In genomic region chr3:138434276-138434874, GRCh38 we compare ENCODE assay signal across 8 cellular contexts. TPM values are rescaled to one million over a fixed set of nuclear protein-coding genes. Genes with fewer than 3 reads are reported as not detected.
DNase-seq lines count a peak whose midpoint lies in the region; ATAC-seq and TF ChIP-seq lines count a peak whose summit lies in the region.

A gene with protein sequence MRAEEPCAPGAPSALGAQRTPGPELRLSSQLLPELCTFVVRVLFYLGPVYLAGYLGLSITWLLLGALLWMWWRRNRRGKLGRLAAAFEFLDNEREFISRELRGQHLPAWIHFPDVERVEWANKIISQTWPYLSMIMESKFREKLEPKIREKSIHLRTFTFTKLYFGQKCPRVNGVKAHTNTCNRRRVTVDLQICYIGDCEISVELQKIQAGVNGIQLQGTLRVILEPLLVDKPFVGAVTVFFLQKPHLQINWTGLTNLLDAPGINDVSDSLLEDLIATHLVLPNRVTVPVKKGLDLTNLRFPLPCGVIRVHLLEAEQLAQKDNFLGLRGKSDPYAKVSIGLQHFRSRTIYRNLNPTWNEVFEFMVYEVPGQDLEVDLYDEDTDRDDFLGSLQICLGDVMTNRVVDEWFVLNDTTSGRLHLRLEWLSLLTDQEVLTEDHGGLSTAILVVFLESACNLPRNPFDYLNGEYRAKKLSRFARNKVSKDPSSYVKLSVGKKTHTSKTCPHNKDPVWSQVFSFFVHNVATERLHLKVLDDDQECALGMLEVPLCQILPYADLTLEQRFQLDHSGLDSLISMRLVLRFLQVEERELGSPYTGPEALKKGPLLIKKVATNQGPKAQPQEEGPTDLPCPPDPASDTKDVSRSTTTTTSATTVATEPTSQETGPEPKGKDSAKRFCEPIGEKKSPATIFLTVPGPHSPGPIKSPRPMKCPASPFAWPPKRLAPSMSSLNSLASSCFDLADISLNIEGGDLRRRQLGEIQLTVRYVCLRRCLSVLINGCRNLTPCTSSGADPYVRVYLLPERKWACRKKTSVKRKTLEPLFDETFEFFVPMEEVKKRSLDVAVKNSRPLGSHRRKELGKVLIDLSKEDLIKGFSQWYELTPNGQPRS (plus strand): TSS chr3:138434616. CDS start chr3:138434799, 183 bp downstream.

- H3K4me3 ChIP-seq in cardiac fibroblast (replicated peaks in 1 of 2; ENCODE audit: low read depth in 2 of 2, low read length in 2 of 2) (peak within 1 kb of the TSS; percentile 48 to 51), skeletal muscle satellite cell (ENCODE audit: low read length) (peak within 1 kb of the TSS; percentile 73)

- H3K27me3 Mint-ChIP-seq in T-helper 1 cell treated with Interleukin-12 subunit alpha and Interleukin-12 subunit beta and Interleukin-4 antibody, amounts not matched to agents 30 μg/mL and 1 μg/mL, for 36 hours (ENCODE audit: low read depth), result peaks cover 67% of the 10 kb centered on the region

- ATAC-seq in GM18505 (IDR thresholded peaks at IDR 0.05; ENCODE audit: unreplicated experiment) (no peak), GM19395 (IDR thresholded peaks at IDR 0.05; ENCODE audit: unreplicated experiment) (no peak)

- no peaks in the 10 kb centered on the region for H3K9me3 Mint-ChIP-seq in T-helper 1 cell treated with Interleukin-12 subunit alpha and Interleukin-12 subunit beta and Interleukin-4 antibody, amounts not matched to agents 30 μg/mL and 1 μg/mL, for 36 hours

- TF ChIP-seq POLR2A in GM18505 (IDR thresholded peaks at IDR 0.05; ENCODE audit: borderline replicate concordance, extremely low read depth, insufficient read depth, insufficient read length), result no peak

- peak within 1 kb of the TSS; percentile 92 for H3K4me2 ChIP-seq in skeletal muscle satellite cell (ENCODE audit: low read length)

- no peak within 1 kb of the TSS for H3K27ac Mint-ChIP-seq in T-helper 1 cell treated with Interleukin-12 subunit alpha and Interleukin-12 subunit beta and Interleukin-4 antibody, amounts not matched to agents 30 μg/mL and 1 μg/mL, for 36 hours

- H3K36me3 Mint-ChIP-seq in T-helper 1 cell treated with Interleukin-12 subunit alpha and Interleukin-12 subunit beta and Interleukin-4 antibody, amounts not matched to agents 30 μg/mL and 1 μg/mL, for 36 hours (ENCODE audit: low read depth), result no peaks in the 10 kb centered on the region

- H3K9me3 ChIP-seq in skeletal muscle satellite cell (replicated peaks; ENCODE audit: low read length), result peaks cover 7% of the 10 kb centered on the region

- H3K4me1 Mint-ChIP-seq in T-helper 1 cell treated with Interleukin-12 subunit alpha and Interleukin-12 subunit beta and Interleukin-4 antibody, amounts not matched to agents 30 μg/mL and 1 μg/mL, for 36 hours (ENCODE audit: low read depth), result peaks cover 9% of the 10 kb centered on the region

- peaks cover 57% of the 10 kb centered on the region for H3K27me3 ChIP-seq in skeletal muscle satellite cell (ENCODE audit: control insufficient read depth, insufficient read depth, low read length)

- H3K36me3 ChIP-seq in skeletal muscle satellite cell (ENCODE audit: insufficient read depth, low read length), result no peaks in the 10 kb centered on the region

- peaks cover 24% of the 10 kb centered on the region for H3K4me1 ChIP-seq in skeletal muscle satellite cell (ENCODE audit: control insufficient read depth, insufficient read depth, low read length)

- H3K9ac ChIP-seq in skeletal muscle satellite cell (ENCODE audit: low read depth, low read length), result peak within 1 kb of the TSS; percentile 19

- DNase-seq in DMS153 treated with DMSO at 0.1 percent for 48 hours (lab: John Stamatoyannopoulos, UW; ENCODE audit: unreplicated experiment) (peak; percentile 60), M059J (ENCODE audit: low read depth) (peak; percentile 73), cardiac fibroblast (ENCODE audit: low read depth in 2 of 2) (peak; percentile 54 to 65), islet precursor cell (peak; percentile 88)

- H3K4me3 Mint-ChIP-seq in T-helper 1 cell treated with Interleukin-12 subunit alpha and Interleukin-12 subunit beta and Interleukin-4 antibody, amounts not matched to agents 30 μg/mL and 1 μg/mL, for 36 hours, result peak within 1 kb of the TSS; percentile 75

- no peak for TF ChIP-seq CTCF in cardiac fibroblast (IDR thresholded peaks at IDR 0.05; ENCODE audit: low read depth, low read length)

RNA-seq across cellular contexts. Expression of the gene that starts here (rescaled TPM):
- total RNA-seq in M059J (2014; rRNA removed; shearing (Covaris generic)), result 0.15 and 0.52 TPM in 2 replicates
- total RNA-seq in skeletal muscle satellite cell (2012; rRNA removed), result 0.25 and 0.44 TPM in 2 replicates

Comparison
In these comparisons a context has a peak if more than half of its experiments do, and no peak if none do; other contexts are left out.
1. Peak in DNase-seq in M059J; RNA of the gene not detected or under 1 TPM.